8 cellular contexts compared by ENCODE assay signal in genomic region chr7:99036531-99037175, GRCh38.
A peak's percentile ranks its signal among the peaks of the same experiment; 100 is the strongest.
DNase-seq lines count a peak whose midpoint lies in the region; ATAC-seq, FAIRE-seq and TF ChIP-seq lines count a peak whose summit lies in the region.

No MANE protein-coding gene starts in this region.

- H3K9me3 ChIP-seq in BE2C (no peaks in the 10 kb centered on the region), mammary epithelial cell (replicated peaks; ENCODE audit: insufficient read depth, low read length) (no peaks in the 10 kb centered on the region), HepG2 (ENCODE audit: low read length) (no peaks in the 10 kb centered on the region)

- H3K4me2 ChIP-seq in mammary epithelial cell (ENCODE audit: insufficient read depth, low read depth, low read length) (no peak overlapping the region), HepG2 (ENCODE audit: low read depth, low read length) (no peak overlapping the region)

- no peak overlapping the region for H2AFZ ChIP-seq in mammary epithelial cell (ENCODE audit: low read depth, low read length)
- no peak overlapping the region for H2AFZ ChIP-seq in HepG2 (ENCODE audit: low read length)

- 81% methylated on average over 12 of the region's 12 CpGs for WGBS in mammary epithelial cell (ENCODE audit: low coverage, missing lambda C conversion rate)
- WGBS in HepG2 (ENCODE audit: low lambda C conversion rate) = 95% methylated on average over 11 of the region's 12 CpGs

- TF ChIP-seq RAD21 in HepG2 (CRISPR knock-in tag; IDR thresholded peaks at IDR 0.05) = no peak

- TF ChIP-seq CTCF in BE2C (IDR thresholded peaks at IDR 0.05; ENCODE audit: low read depth, low read length) (peak; percentile 47), mammary epithelial cell (conservative IDR thresholded peaks at IDR 0.05 in 1 of 2, IDR thresholded peaks at IDR 0.05 in 1 of 2; ENCODE audit: extremely low read depth in 1 of 2, insufficient read depth in 1 of 2, low read depth in 1 of 2, low read length in 2 of 2) (peak; percentile 15 to 26), HepG2 (CRISPR knock-in tag; IDR thresholded peaks at IDR 0.05) (peak; percentile 43)

- no peaks in the 10 kb centered on the region for H3K27me3 ChIP-seq in BE2C
- H3K27me3 ChIP-seq in mammary epithelial cell (ENCODE audit: insufficient read depth, low read length) = no peaks in the 10 kb centered on the region
- no peaks in the 10 kb centered on the region for H3K27me3 ChIP-seq in HepG2 (ENCODE audit: control insufficient read depth in 1 of 2, insufficient read depth in 2 of 2, low read length in 2 of 2)

- H3K9ac ChIP-seq in mammary epithelial cell (ENCODE audit: insufficient read depth, low read length) = no peak overlapping the region
- H3K9ac ChIP-seq in HepG2 (ENCODE audit: insufficient read depth, low read depth, low read length) = no peak overlapping the region

- intact Hi-C loops in mammary epithelial cell (cut with micrococcal nuclease) (no loop called here), HepG2 (cut with micrococcal nuclease; ENCODE audit: unreplicated experiment) (no loop called here)

- ATAC-seq in HepG2 (peak; percentile 61), HG03442 (IDR thresholded peaks at IDR 0.05; ENCODE audit: unreplicated experiment) (no peak)

- no peak overlapping the region for H3K4me3 ChIP-seq in BE2C (ENCODE audit: low read depth, low read length)
- H3K4me3 ChIP-seq in mammary epithelial cell (replicated peaks in 1 of 3; ENCODE audit: insufficient read depth in 1 of 3, low read depth in 2 of 3, low read length in 3 of 3) = no peak overlapping the region
- no peak overlapping the region for H3K4me3 ChIP-seq in HepG2 (replicated peaks in 1 of 3; ENCODE audit: insufficient read depth in 1 of 3, low read depth in 2 of 3, low read length in 3 of 3)

- DNase-seq in BE2C (peak; percentile 49), HuH-7 (ENCODE audit: low spot score) (peak; percentile 56), mammary epithelial cell (peak; percentile 20), HepG2 (ENCODE audit: low spot score) (peak; percentile 32)
- no peak for DNase-seq in activated effector memory CD4-positive, alpha-beta T cell treated with Interleukin-2 at 50 U/mL for 16 hours
- DNase-seq in stimulated activated CD4-positive, alpha-beta T cell treated with anti-CD3 and anti-CD28 coated beads, Interleukin-4, amount 100 ng/mL, for 1 hour = no peak
- no peak for DNase-seq in effector CD4-positive, alpha-beta T cell

- H3K79me2 ChIP-seq in mammary epithelial cell (ENCODE audit: insufficient read depth, low read length) = peaks cover 29% of the 10 kb centered on the region
- no peaks in the 10 kb centered on the region for H3K79me2 ChIP-seq in HepG2 (ENCODE audit: insufficient read depth, low read length)

- in situ Hi-C loops in mammary epithelial cell (cut with MboI; ENCODE audit: low sequenced_read_pairs in 2 of 2) (no loop called here), HepG2 (cut with HindIII; ENCODE audit: extremely low pct_ligation_motif_present, low pct_unique_long_range_greater_than_20kb) (no loop called here)

- H3K36me3 ChIP-seq in BE2C (peaks cover 79% of the 10 kb centered on the region), mammary epithelial cell (ENCODE audit: insufficient read depth, low read length) (peaks cover 33% of the 10 kb centered on the region), HepG2 (replicated peaks in 1 of 2; ENCODE audit: control insufficient read depth in 1 of 2, insufficient read depth in 2 of 2, low read length in 2 of 2) (peaks cover 36 to 85% of the 10 kb centered on the region in 2 experiments)

- CTCF ChIA-PET in mammary epithelial cell (lab: Charles Lee; ENCODE audit: low non-redundant PET) (interaction anchor here (0.7 kb wide), 1 partner anchor 325 kb away, joined by 16 read pairs; no protein-coding TSS in a partner anchor), HepG2 (lab: Yijun Ruan, JAX; ENCODE audit: low intra/inter-chr PET ratio, low total read pairs) (interaction anchor here (1.0 kb wide), 1 partner anchor 275 kb away, joined by 3 read pairs; no protein-coding TSS in a partner anchor)

- H4K20me1 ChIP-seq in mammary epithelial cell (ENCODE audit: insufficient read depth, low read length) (no peaks in the 10 kb centered on the region), HepG2 (ENCODE audit: insufficient read depth, low read length) (no peaks in the 10 kb centered on the region)

- H3K27ac ChIP-seq in mammary epithelial cell (ENCODE audit: insufficient read depth, low read depth, low read length) = no peak overlapping the region
- H3K27ac ChIP-seq in HepG2 (ENCODE audit: extremely low read length, insufficient read depth, low read length) = no peak overlapping the region

- TF ChIP-seq EP300 in HepG2 (IDR thresholded peaks at IDR 0.05; ENCODE audit: low read depth in 2 of 2, low read length in 2 of 2) (no peak), HepG2 (CRISPR knock-in tag; IDR thresholded peaks at IDR 0.05; ENCODE audit: borderline replicate concordance) (no peak)

- no TSS peak for BruUV-seq in mammary epithelial cell (replicated peaks; lab: Mats Ljungman, UMichigan)
- no TSS peak for BruUV-seq in HepG2 (replicated peaks; lab: Mats Ljungman, UMichigan)

- POLR2A ChIA-PET in HepG2 (lab: Yijun Ruan, JAX) = no interaction called here

- no peak for FAIRE-seq in HepG2 (lab: Jason Lieb, UNC)

- H3K4me1 ChIP-seq in BE2C (no peaks in the 10 kb centered on the region), mammary epithelial cell (ENCODE audit: insufficient read depth, low read length) (no peaks in the 10 kb centered on the region), HepG2 (ENCODE audit: insufficient read depth, low read length) (peaks cover 5% of the 10 kb centered on the region)

- dilution Hi-C loops in mammary epithelial cell (cut with HindIII; ENCODE audit: low sequenced_read_pairs) = no loop called here

- no peak for TF ChIP-seq POLR2A in HepG2 (IDR thresholded peaks at IDR 0.05; ENCODE audit: insufficient read depth in 1 of 2, low read depth in 2 of 2, low read length in 2 of 2)

TF ChIP-seq in HepG2, 621 proteins besides CTCF, POLR2A, EP300 and RAD21 (continues in another document):
- TF ChIP-seq HMGA1 (CRISPR knock-in tag; conservative IDR thresholded peaks at IDR 0.05) (no peak), STAG1 (CRISPR knock-in tag; IDR thresholded peaks at IDR 0.05) (peak; percentile 32), HDAC6 (IDR thresholded peaks at IDR 0.05; ENCODE audit: low read depth, low read length) (no peak), HHEX (CRISPR knock-in tag; IDR thresholded peaks at IDR 0.05) (no peak), ARID2 (CRISPR knock-in tag; IDR thresholded peaks at IDR 0.05; ENCODE audit: borderline replicate concordance) (no peak), ZNF530 (CRISPR knock-in tag; IDR thresholded peaks at IDR 0.05; ENCODE audit: low read depth) (no peak), CAMTA2 (CRISPR knock-in tag; IDR thresholded peaks at IDR 0.05; ENCODE audit: borderline replicate concordance) (no peak)
- TF ChIP-seq, protein P1, sequence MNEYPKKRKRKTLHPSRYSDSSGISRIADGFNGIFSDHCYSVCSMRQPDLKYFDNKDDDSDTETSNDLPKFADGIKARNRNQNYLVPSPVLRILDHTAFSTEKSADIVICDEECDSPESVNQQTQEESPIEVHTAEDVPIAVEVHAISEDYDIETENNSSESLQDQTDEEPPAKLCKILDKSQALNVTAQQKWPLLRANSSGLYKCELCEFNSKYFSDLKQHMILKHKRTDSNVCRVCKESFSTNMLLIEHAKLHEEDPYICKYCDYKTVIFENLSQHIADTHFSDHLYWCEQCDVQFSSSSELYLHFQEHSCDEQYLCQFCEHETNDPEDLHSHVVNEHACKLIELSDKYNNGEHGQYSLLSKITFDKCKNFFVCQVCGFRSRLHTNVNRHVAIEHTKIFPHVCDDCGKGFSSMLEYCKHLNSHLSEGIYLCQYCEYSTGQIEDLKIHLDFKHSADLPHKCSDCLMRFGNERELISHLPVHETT (CRISPR knock-in tag; conservative IDR thresholded peaks at IDR 0.05) = no peak
- TF ChIP-seq, protein P2, sequence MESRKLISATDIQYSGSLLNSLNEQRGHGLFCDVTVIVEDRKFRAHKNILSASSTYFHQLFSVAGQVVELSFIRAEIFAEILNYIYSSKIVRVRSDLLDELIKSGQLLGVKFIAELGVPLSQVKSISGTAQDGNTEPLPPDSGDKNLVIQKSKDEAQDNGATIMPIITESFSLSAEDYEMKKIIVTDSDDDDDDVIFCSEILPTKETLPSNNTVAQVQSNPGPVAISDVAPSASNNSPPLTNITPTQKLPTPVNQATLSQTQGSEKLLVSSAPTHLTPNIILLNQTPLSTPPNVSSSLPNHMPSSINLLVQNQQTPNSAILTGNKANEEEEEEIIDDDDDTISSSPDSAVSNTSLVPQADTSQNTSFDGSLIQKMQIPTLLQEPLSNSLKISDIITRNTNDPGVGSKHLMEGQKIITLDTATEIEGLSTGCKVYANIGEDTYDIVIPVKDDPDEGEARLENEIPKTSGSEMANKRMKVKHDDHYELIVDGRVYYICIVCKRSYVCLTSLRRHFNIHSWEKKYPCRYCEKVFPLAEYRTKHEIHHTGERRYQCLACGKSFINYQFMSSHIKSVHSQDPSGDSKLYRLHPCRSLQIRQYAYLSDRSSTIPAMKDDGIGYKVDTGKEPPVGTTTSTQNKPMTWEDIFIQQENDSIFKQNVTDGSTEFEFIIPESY (CRISPR knock-in tag; IDR thresholded peaks at IDR 0.05) = peak; percentile 83; the same call in 1 of the 2 replicates
- TF ChIP-seq, protein P3, sequence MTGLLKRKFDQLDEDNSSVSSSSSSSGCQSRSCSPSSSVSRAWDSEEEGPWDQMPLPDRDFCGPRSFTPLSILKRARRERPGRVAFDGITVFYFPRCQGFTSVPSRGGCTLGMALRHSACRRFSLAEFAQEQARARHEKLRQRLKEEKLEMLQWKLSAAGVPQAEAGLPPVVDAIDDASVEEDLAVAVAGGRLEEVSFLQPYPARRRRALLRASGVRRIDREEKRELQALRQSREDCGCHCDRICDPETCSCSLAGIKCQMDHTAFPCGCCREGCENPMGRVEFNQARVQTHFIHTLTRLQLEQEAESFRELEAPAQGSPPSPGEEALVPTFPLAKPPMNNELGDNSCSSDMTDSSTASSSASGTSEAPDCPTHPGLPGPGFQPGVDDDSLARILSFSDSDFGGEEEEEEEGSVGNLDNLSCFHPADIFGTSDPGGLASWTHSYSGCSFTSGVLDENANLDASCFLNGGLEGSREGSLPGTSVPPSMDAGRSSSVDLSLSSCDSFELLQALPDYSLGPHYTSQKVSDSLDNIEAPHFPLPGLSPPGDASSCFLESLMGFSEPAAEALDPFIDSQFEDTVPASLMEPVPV (CRISPR knock-in tag; IDR thresholded peaks at IDR 0.05) = no peak
- TF ChIP-seq, protein P4, sequence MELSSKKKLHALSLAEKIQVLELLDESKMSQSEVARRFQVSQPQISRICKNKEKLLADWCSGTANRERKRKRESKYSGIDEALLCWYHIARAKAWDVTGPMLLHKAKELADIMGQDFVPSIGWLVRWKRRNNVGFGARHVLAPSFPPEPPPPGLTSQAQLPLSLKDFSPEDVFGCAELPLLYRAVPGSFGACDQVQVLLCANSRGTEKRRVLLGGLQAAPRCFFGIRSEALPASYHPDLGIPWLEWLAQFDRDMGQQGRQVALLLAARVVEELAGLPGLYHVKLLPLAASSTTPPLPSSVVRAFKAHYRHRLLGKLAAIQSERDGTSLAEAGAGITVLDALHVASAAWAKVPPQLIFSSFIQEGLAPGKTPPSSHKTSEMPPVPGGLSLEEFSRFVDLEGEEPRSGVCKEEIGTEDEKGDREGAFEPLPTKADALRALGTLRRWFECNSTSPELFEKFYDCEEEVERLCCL (CRISPR knock-in tag; IDR thresholded peaks at IDR 0.05; ENCODE audit: borderline replicate concordance) = no peak

Comparison
In these comparisons a context has a peak if more than half of its experiments do, and no peak if none do; other contexts are left out.
1. DNase-seq: peak in BE2C (single experiment), HuH-7 (single experiment), mammary epithelial cell (single experiment) and HepG2 (single experiment); none in activated effector memory CD4-positive, alpha-beta T cell treated with Interleukin-2 at 50 U/mL for 16 hours (single experiment), stimulated activated CD4-positive, alpha-beta T cell treated with anti-CD3 and anti-CD28 coated beads, Interleukin-4, amount 100 ng/mL, for 1 hour (single experiment) and effector CD4-positive, alpha-beta T cell (single experiment).
2. Peak in every context shown above with its lines, with median percentiles within 50 percentile points of each other: CTCF ChIP-seq.